Comparison of ENCODE assay signal across 25 cellular contexts in the genomic region with DNA sequence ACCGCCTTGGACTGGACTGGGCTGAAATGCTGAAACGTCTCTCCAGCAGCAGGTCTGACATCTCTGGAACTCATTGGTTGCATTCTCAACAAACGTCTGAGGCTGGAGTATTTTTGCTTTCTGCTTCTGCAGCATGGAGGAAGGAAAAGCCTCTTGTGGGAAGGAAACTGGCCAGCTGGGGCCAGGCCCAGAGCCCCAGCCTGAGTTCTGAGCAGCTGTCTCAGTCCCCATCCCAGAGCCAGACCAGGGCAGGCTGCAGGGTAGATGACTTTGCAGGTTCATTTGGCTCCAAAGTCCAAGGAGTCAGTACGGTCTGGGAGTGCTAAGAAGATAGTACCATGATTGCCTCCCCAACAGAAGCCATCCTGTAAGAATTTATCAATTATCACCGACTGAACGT. TPM values are rescaled to one million over a fixed set of nuclear protein-coding genes. Genes with fewer than 3 reads are reported as not detected.
A peak's percentile ranks its signal among the peaks of the same experiment; 100 is the strongest.
DNase-seq lines count a peak whose midpoint lies in the region; ATAC-seq and TF ChIP-seq lines count a peak whose summit lies in the region.
"Had no signal": no experiment of that assay in that cellular context is flagged by ENCODE, and none has a peak within 500 bp of the region (broad histone marks: within the 10 kb centered on the region; RNA-seq: fewer than 3 reads in every experiment).

No MANE protein-coding gene starts in this region.

- no peak overlapping the region for H3K27ac Mint-ChIP-seq in H9

- H2BK12ac ChIP-seq in H9 (ENCODE audit: insufficient read length, low read depth, low read length) = no peak overlapping the region

- no peak for TF ChIP-seq POLR2A in heart left ventricle (IDR thresholded peaks at IDR 0.05)

- no peak overlapping the region for H3K4ac ChIP-seq in H9 (ENCODE audit: low read depth, low read length)

- H2BK20ac ChIP-seq in H9 (ENCODE audit: low read depth, low read length, poor library complexity, severe bottlenecking) = no peak overlapping the region

- H3K79me2 ChIP-seq in H9 (ENCODE audit: insufficient read depth, low read length) = no peaks in the 10 kb centered on the region

- H3K56ac ChIP-seq in H9 (ENCODE audit: insufficient read length, low read depth, low read length) = no peak overlapping the region

- H2BK5ac ChIP-seq in H9 (ENCODE audit: insufficient read length, low read length) = no peak overlapping the region

- intact Hi-C loops in heart left ventricle (cut with DNase I) = loop anchor here in 1 of 10 donors (5.0 kb wide), 1 partner anchor 56 kb away; a partner anchor contains a TSS

- no CpG with 5 or more reads among the region's 6 CpGs for WGBS in H9 (ENCODE audit: extremely low coverage, insufficient read length, low lambda C conversion rate)
- WGBS in heart left ventricle, 4 donors = 60 to 77% (median 67%) methylated on average over 6 of the region's 6 CpGs

- no peak overlapping the region for H4K5ac ChIP-seq in H9 (ENCODE audit: insufficient read length, low read depth, low read length)

- H3K23me2 ChIP-seq in H9 (ENCODE audit: insufficient read length, low read depth, low read length, poor library complexity, severe bottlenecking) = no peaks in the 10 kb centered on the region

- H3T11ph ChIP-seq in H9 (ENCODE audit: low read length) = no peak overlapping the region

- 0 out of 2 replicates have a peak, but pooled peaks cover under 1% of the 10 kb centered on the region for H3K27me3 Mint-ChIP-seq in H9 (ENCODE audit: low read depth)

- H3K27ac ChIP-seq in H9 (ENCODE audit: insufficient read length, low read depth, low read length) = no peak overlapping the region
- peak overlapping the region in 2 of 12 donors; percentile 3 to 44 for H3K27ac ChIP-seq in heart left ventricle
- peak overlapping the region; percentile 6 for H3K27ac ChIP-seq in skeletal muscle tissue (ENCODE audit: low read depth, low read length)
- H3K27ac ChIP-seq: SJCRH30 had no signal

- H3K4me1 ChIP-seq in H9 (ENCODE audit: insufficient read depth, low read length) (no peaks in the 10 kb centered on the region), heart left ventricle (peaks cover 0 to 5% (median 0%) of the 10 kb centered on the region in 12 donors), skeletal muscle tissue (ENCODE audit: control insufficient read depth in 3 of 3, insufficient read depth in 3 of 3, low read length in 3 of 3) (peaks cover 8 to 14% (median 10%) of the 10 kb centered on the region in 3 donors)
- H3K4me1 ChIP-seq: SJCRH30 had no signal

- TF ChIP-seq CTCF in H9 (conservative IDR thresholded peaks at IDR 0.05) (no peak), heart left ventricle (IDR thresholded peaks at IDR 0.05) (no peak)

- no peak overlapping the region for H3K18ac ChIP-seq in H9 (ENCODE audit: insufficient read length, low read depth, low read length)

- ATAC-seq in heart left ventricle (peak in 3 of 4 donors; percentile 60 to 69 (median 64)), HG02623 (IDR thresholded peaks at IDR 0.05; ENCODE audit: unreplicated experiment) (no peak)
- ATAC-seq: K562 had no signal

- no peak overlapping the region for H2AFZ ChIP-seq in H9 (ENCODE audit: low read length)

- no peak overlapping the region for H4K8ac ChIP-seq in H9 (replicated peaks; ENCODE audit: insufficient read length, low read depth, low read length)

- no peaks in the 10 kb centered on the region for H3K79me1 ChIP-seq in H9 (ENCODE audit: insufficient read depth, low read depth, low read length, poor library complexity, severe bottlenecking)

- H3K36me3 Mint-ChIP-seq in H9 (ENCODE audit: insufficient read depth in 1 of 3, low read depth in 3 of 3) = no peaks in the 10 kb centered on the region

- H3K9me3 Mint-ChIP-seq in H9 = no peaks in the 10 kb centered on the region

- no peaks in the 10 kb centered on the region for H3K27me3 ChIP-seq in H9 (ENCODE audit: insufficient read depth, low read length)
- H3K27me3 ChIP-seq in heart left ventricle = no peaks in the 10 kb centered on the region
- H3K27me3 ChIP-seq in skeletal muscle tissue (ENCODE audit: control insufficient read depth in 3 of 3, insufficient read depth in 3 of 3, low read length in 3 of 3) = no peaks in the 10 kb centered on the region

- no peak overlapping the region for H3K14ac ChIP-seq in H9 (ENCODE audit: insufficient read depth, low read length)

- 0 out of 2 replicates have a peak overlapping the region, but pooled peaks have one; percentile 12 for H2BK15ac ChIP-seq in H9 (ENCODE audit: low read depth, low read length)

- H3K23ac ChIP-seq in H9 (ENCODE audit: insufficient read length, low read depth, low read length) = no peak overlapping the region

- H3K9me3 ChIP-seq in H9 (ENCODE audit: control insufficient read depth, low read depth, low read length) (no peaks in the 10 kb centered on the region), heart left ventricle (no peaks in the 10 kb centered on the region), skeletal muscle tissue (ENCODE audit: control insufficient read depth in 3 of 3, low read length in 3 of 3) (no peaks in the 10 kb centered on the region)
- H3K9me3 ChIP-seq: SJCRH30 had no signal

- H2BK120ac ChIP-seq in H9 (ENCODE audit: low read depth, low read length, poor library complexity, severe bottlenecking) = no peak overlapping the region

- H4K20me1 ChIP-seq in H9 (ENCODE audit: control insufficient read depth, insufficient read depth, insufficient read length) = no peaks in the 10 kb centered on the region

- H3K4me1 Mint-ChIP-seq in H9 = no peaks in the 10 kb centered on the region

- DNase-seq in H9 (no peak), heart left ventricle (peak in 4 of 5 donors; percentile 28 to 72 (median 42)), myocyte (ENCODE audit: low read depth) (peak; percentile 85), germinal center (ENCODE audit: low spot score) (no peak), T-helper 1 cell (no peak)
- DNase-seq: Calu3, DMS153, DND-41, Kasumi-1, MV-4-11, NCI-H1105 treated with DMSO at 0.1 percent for 48 hours, NCI-H146, NCI-H1930, NCI-H2107, NCI-H446, NCI-H524 treated with DMSO at 0.1 percent for 48 hours, NCI-H774, SJCRH30 had no signal

- H3K36me3 ChIP-seq in heart left ventricle (no peaks in the 10 kb centered on the region), skeletal muscle tissue (ENCODE audit: control insufficient read depth in 3 of 3, insufficient read depth in 3 of 3, low read length in 3 of 3) (no peaks in the 10 kb centered on the region)
- H3K36me3 ChIP-seq: SJCRH30 had no signal

- no peak overlapping the region for H2AK5ac ChIP-seq in H9 (ENCODE audit: insufficient read length, low read length)

- no peak overlapping the region for H3K4me3 Mint-ChIP-seq in H9

- no peak overlapping the region for H3K4me2 ChIP-seq in H9 (ENCODE audit: insufficient read depth, insufficient read length, low read length)

- H3K9ac ChIP-seq in H9 (ENCODE audit: extremely low read depth, insufficient read length, low read length) (no peak overlapping the region), skeletal muscle tissue (ENCODE audit: low read depth in 1 of 3, low read length in 3 of 3) (peak overlapping the region in 2 of 3 donors; percentile 36 to 51)

- H4K91ac ChIP-seq in H9 (ENCODE audit: insufficient read length, low read depth, low read length) = no peak overlapping the region

- H3K4me3 ChIP-seq in heart left ventricle = no peak overlapping the region
- peak overlapping the region in 2 of 3 donors; percentile 6 to 20 for H3K4me3 ChIP-seq in skeletal muscle tissue (ENCODE audit: low read length in 3 of 3)
- H3K4me3 ChIP-seq: K562, SJCRH30 had no signal

RNA-seq across cellular contexts. Expression of a gene that starts 18.2 kb away (rescaled TPM):
- total RNA-seq in H9 (2021) (0.42 and 0.57 TPM in 2 replicates), heart left ventricle (1 to 10 TPM in 1 of 9 donors, under 1 TPM in 5, not detected in 3; 0.32 to 1.0 (median 0.71) TPM), myocyte (not detected in 2 replicates), skeletal muscle tissue (not detected)
- under 1 TPM; 0.06 to 0.30 TPM for polyA plus RNA-seq in heart left ventricle
- 0.68 TPM for polyA plus RNA-seq in myocyte (2012)
- total RNA-seq: A172, Calu3, H4, HT1080, K562, MCF 10A, SJCRH30 had no signal
- polyA plus RNA-seq: K562 had no signal

RNA-seq across cellular contexts. Expression of a gene that starts 58.0 kb away (rescaled TPM):
- total RNA-seq in H9 (2021) = 0.83 and 1.5 TPM in 2 replicates
- total RNA-seq in heart left ventricle = 100 to 1,000 TPM; 133 to 421 (median 186) TPM
- polyA plus RNA-seq in heart left ventricle = 100 to 1,000 TPM in 1 of 2 donors, 10 to 100 TPM in 1; 92.2 to 220 TPM
- total RNA-seq in myocyte = 31.3 and 32.8 TPM in 2 replicates
- 81.6 TPM for polyA plus RNA-seq in myocyte (2012)
- total RNA-seq in skeletal muscle tissue = 92.9 TPM

Comparison
In these comparisons a context has a peak if more than half of its experiments do, and no peak if none do; other contexts are left out.
1. DNase-seq: peak in heart left ventricle (4 of 5) and myocyte (single experiment); none in H9 (single experiment), germinal center (single experiment) and T-helper 1 cell (0 of 5).
2. H3K4me3 ChIP-seq: peak in skeletal muscle tissue (2 of 3); none in heart left ventricle (0 of 12).
3. RNA of a gene that starts 58.0 kb away (total RNA-seq): 133 to 421 TPM in heart left ventricle, 92.9 TPM in skeletal muscle tissue (single experiment) and 31.3 to 32.8 TPM in myocyte; 0.83 to 1.5 TPM in H9; every median in the first group is over 10 times any median in the second.